In the genomic region with DNA sequence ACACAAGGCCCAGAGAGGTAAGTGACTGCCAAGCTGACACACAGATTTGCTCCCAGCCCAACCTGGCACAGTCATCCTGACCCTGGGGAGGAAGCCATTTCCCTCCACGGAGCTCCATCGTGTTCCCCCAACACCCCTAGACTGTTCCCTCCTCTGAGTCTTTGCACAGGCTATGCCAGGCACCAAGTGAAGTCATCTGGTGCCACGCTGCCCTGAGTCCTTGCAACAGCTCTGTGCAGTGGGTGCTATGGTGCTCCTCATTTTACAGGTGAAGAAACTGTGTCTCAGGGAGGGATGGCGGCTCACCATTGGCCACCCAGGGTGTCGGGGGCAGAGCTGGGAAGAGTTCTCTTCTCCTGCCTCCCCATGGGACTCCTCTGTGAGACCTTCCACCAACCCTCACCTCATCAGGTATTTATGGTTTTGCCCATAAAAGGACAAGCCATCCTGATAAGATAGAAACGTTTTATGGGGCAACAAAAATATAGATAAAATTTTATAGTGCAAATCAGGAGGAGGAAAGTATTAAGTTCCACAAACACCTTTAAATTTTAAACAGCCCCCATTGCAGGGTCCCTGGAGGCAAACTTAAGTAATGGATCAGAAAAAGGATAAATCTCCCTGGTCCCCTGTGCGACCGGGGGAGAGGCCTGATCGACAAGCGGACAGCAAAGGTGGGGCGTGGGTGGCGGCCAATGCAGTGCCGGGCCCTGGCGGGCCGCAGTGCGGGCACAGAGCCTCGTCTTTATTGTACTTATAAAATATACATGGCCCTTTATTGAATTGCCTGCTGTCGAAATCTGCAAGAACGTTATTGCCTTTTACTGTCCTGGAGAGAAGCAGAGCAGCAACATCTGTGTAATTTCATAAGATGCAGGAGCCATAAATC, we compare ENCODE assay signal across 1 cellular context.
TF ChIP-seq lines count a peak whose summit lies in the region.

No MANE protein-coding gene starts in this region.

TF ChIP-seq in HEK293, 187 proteins besides CTCF, POLR2A, EP300 and RAD21 (continued from another document):
- no peak for TF ChIP-seq HOXD13 (CRISPR knock-in tag; IDR thresholded peaks at IDR 0.05; ENCODE audit: borderline replicate concordance)
- peak; percentile 69; the same call in 1 of the 2 replicates for TF ChIP-seq FEZF1 (tag by site-specific recombination; IDR thresholded peaks at IDR 0.05)
- no peak for TF ChIP-seq KLF1 (tag by site-specific recombination; IDR thresholded peaks at IDR 0.05)
- no peak for TF ChIP-seq KLF8 (tag by site-specific recombination; IDR thresholded peaks at IDR 0.05)
- no peak for TF ChIP-seq ZNF214 (tag by site-specific recombination; IDR thresholded peaks at IDR 0.05; ENCODE audit: borderline replicate concordance)
- TF ChIP-seq, protein P1, sequence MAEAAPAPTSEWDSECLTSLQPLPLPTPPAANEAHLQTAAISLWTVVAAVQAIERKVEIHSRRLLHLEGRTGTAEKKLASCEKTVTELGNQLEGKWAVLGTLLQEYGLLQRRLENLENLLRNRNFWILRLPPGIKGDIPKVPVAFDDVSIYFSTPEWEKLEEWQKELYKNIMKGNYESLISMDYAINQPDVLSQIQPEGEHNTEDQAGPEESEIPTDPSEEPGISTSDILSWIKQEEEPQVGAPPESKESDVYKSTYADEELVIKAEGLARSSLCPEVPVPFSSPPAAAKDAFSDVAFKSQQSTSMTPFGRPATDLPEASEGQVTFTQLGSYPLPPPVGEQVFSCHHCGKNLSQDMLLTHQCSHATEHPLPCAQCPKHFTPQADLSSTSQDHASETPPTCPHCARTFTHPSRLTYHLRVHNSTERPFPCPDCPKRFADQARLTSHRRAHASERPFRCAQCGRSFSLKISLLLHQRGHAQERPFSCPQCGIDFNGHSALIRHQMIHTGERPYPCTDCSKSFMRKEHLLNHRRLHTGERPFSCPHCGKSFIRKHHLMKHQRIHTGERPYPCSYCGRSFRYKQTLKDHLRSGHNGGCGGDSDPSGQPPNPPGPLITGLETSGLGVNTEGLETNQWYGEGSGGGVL (tag by site-specific recombination; IDR thresholded peaks at IDR 0.05): no peak
- TF ChIP-seq SCRT2 (tag by site-specific recombination; IDR thresholded peaks at IDR 0.05): no peak
- TF ChIP-seq, protein P2, sequence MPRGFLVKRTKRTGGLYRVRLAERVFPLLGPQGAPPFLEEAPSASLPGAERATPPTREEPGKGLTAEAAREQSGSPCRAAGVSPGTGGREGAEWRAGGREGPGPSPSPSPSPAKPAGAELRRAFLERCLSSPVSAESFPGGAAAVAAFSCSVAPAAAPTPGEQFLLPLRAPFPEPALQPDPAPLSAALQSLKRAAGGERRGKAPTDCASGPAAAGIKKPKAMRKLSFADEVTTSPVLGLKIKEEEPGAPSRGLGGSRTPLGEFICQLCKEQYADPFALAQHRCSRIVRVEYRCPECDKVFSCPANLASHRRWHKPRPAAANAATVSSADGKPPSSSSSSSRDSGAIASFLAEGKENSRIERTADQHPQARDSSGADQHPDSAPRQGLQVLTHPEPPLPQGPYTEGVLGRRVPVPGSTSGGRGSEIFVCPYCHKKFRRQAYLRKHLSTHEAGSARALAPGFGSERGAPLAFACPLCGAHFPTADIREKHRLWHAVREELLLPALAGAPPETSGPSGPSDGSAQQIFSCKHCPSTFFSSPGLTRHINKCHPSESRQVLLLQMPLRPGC (tag by site-specific recombination; IDR thresholded peaks at IDR 0.05): no peak
- TF ChIP-seq ZNF140 (tag by site-specific recombination; IDR thresholded peaks at IDR 0.05): no peak
- no peak for TF ChIP-seq ZNF529 (tag by site-specific recombination; IDR thresholded peaks at IDR 0.05; ENCODE audit: insufficient replicate concordance)
- TF ChIP-seq PRDM1 (tag by site-specific recombination; IDR thresholded peaks at IDR 0.05): no peak
- TF ChIP-seq, protein P3, sequence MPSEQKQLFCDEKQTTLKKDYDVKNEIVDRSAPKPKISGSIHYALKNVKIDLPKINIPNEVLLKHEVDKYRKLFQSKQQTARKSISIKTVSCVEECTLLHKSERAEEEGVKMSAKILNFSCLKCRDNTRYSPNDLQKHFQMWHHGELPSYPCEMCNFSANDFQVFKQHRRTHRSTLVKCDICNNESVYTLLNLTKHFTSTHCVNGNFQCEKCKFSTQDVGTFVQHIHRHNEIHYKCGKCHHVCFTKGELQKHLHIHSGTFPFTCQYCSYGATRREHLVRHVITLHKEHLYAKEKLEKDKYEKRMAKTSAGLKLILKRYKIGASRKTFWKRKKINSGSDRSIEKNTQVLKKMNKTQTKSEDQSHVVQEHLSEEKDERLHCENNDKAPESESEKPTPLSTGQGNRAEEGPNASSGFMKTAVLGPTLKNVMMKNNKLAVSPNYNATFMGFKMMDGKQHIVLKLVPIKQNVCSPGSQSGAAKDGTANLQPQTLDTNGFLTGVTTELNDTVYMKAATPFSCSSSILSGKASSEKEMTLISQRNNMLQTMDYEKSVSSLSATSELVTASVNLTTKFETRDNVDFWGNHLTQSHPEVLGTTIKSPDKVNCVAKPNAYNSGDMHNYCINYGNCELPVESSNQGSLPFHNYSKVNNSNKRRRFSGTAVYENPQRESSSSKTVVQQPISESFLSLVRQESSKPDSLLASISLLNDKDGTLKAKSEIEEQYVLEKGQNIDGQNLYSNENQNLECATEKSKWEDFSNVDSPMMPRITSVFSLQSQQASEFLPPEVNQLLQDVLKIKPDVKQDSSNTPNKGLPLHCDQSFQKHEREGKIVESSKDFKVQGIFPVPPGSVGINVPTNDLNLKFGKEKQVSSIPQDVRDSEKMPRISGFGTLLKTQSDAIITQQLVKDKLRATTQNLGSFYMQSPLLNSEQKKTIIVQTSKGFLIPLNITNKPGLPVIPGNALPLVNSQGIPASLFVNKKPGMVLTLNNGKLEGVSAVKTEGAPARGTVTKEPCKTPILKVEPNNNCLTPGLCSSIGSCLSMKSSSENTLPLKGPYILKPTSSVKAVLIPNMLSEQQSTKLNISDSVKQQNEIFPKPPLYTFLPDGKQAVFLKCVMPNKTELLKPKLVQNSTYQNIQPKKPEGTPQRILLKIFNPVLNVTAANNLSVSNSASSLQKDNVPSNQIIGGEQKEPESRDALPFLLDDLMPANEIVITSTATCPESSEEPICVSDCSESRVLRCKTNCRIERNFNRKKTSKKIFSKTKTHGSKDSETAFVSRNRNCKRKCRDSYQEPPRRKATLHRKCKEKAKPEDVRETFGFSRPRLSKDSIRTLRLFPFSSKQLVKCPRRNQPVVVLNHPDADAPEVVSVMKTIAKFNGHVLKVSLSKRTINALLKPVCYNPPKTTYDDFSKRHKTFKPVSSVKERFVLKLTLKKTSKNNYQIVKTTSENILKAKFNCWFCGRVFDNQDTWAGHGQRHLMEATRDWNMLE (tag by site-specific recombination; conservative IDR thresholded peaks at IDR 0.05; ENCODE audit: low read depth): no peak
- TF ChIP-seq ZSCAN30 (tag by site-specific recombination; IDR thresholded peaks at IDR 0.05): no peak
- no peak for TF ChIP-seq WT1 (tag by site-specific recombination; IDR thresholded peaks at IDR 0.05)
- TF ChIP-seq, protein P4, sequence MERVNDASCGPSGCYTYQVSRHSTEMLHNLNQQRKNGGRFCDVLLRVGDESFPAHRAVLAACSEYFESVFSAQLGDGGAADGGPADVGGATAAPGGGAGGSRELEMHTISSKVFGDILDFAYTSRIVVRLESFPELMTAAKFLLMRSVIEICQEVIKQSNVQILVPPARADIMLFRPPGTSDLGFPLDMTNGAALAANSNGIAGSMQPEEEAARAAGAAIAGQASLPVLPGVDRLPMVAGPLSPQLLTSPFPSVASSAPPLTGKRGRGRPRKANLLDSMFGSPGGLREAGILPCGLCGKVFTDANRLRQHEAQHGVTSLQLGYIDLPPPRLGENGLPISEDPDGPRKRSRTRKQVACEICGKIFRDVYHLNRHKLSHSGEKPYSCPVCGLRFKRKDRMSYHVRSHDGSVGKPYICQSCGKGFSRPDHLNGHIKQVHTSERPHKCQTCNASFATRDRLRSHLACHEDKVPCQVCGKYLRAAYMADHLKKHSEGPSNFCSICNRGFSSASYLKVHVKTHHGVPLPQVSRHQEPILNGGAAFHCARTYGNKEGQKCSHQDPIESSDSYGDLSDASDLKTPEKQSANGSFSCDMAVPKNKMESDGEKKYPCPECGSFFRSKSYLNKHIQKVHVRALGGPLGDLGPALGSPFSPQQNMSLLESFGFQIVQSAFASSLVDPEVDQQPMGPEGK (tag by site-specific recombination; IDR thresholded peaks at IDR 0.05): no peak
- TF ChIP-seq, protein P5, sequence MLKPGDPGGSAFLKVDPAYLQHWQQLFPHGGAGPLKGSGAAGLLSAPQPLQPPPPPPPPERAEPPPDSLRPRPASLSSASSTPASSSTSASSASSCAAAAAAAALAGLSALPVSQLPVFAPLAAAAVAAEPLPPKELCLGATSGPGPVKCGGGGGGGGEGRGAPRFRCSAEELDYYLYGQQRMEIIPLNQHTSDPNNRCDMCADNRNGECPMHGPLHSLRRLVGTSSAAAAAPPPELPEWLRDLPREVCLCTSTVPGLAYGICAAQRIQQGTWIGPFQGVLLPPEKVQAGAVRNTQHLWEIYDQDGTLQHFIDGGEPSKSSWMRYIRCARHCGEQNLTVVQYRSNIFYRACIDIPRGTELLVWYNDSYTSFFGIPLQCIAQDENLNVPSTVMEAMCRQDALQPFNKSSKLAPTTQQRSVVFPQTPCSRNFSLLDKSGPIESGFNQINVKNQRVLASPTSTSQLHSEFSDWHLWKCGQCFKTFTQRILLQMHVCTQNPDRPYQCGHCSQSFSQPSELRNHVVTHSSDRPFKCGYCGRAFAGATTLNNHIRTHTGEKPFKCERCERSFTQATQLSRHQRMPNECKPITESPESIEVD (tag by site-specific recombination; IDR thresholded peaks at IDR 0.05): no peak
- TF ChIP-seq, protein P6, sequence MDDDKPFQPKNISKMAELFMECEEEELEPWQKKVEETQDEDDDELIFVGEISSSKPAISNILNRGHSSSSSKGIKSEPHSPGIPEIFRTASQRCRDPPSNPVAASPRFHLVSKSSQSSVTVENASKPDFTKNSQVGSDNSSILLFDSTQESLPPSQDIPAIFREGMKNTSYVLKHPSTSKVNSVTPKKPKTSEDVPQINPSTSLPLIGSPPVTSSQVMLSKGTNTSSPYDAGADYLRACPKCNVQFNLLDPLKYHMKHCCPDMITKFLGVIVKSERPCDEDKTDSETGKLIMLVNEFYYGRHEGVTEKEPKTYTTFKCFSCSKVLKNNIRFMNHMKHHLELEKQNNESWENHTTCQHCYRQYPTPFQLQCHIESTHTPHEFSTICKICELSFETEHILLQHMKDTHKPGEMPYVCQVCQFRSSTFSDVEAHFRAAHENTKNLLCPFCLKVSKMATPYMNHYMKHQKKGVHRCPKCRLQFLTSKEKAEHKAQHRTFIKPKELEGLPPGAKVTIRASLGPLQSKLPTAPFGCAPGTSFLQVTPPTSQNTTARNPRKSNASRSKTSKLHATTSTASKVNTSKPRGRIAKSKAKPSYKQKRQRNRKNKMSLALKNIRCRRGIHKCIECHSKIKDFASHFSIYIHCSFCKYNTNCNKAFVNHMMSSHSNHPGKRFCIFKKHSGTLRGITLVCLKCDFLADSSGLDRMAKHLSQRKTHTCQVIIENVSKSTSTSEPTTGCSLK (tag by site-specific recombination; IDR thresholded peaks at IDR 0.05): no peak
- no peak for TF ChIP-seq ZNF366 (tag by site-specific recombination; conservative IDR thresholded peaks at IDR 0.05)
- TF ChIP-seq ZNF2 (tag by site-specific recombination; IDR thresholded peaks at IDR 0.05): no peak
TF ChIP-seq in HEK293: peak in this region for 9.
